In genomic region chr17:19534562-19535149, GRCh38 we compare ENCODE assay signal across 8 cellular contexts. TPM values are rescaled to one million over a fixed set of nuclear protein-coding genes. Genes with fewer than 3 reads are reported as not detected.
A peak's percentile ranks its signal among the peaks of the same experiment; 100 is the strongest.
DNase-seq lines count a peak whose midpoint lies in the region; ATAC-seq and TF ChIP-seq lines count a peak whose summit lies in the region.

No MANE protein-coding gene starts in this region.

- no peak overlapping the region for H3K27ac ChIP-seq in BLaER1 treated with 17β-estradiol and CSF1 and Interleukin-3, amounts not matched to agents 10 nM and 100 nM
- no peak overlapping the region for H3K27ac ChIP-seq in neutrophil

- peaks cover 0 to 39% (median 12%) of the 10 kb centered on the region in 11 experiments; a peak in 13 of 22 replicates for H4K20me1 ChIP-seq in BLaER1 treated with 17β-estradiol and CSF1 and Interleukin-3, amounts not matched to agents 10 nM and 100 nM

- peak overlapping the region; percentile 49 to 74 for H3K4me3 Mint-ChIP-seq in effector memory CD8-positive, alpha-beta T cell

- peaks cover 60 to 73% (median 65%) of the 10 kb centered on the region in 11 experiments for H3K27me3 ChIP-seq in BLaER1 treated with 17β-estradiol and CSF1 and Interleukin-3, amounts not matched to agents 10 nM and 100 nM
- no peaks in the 10 kb centered on the region for H3K27me3 ChIP-seq in MG63
- peaks cover 40% of the 10 kb centered on the region for H3K27me3 ChIP-seq in neutrophil

- no peaks in the 10 kb centered on the region for H3K9me3 ChIP-seq in BLaER1 treated with 17β-estradiol and CSF1 and Interleukin-3, amounts not matched to agents 10 nM and 100 nM (replicated peaks in 1 of 11)
- H3K9me3 ChIP-seq in MG63 (no peaks in the 10 kb centered on the region), neutrophil (no peaks in the 10 kb centered on the region)

- peak overlapping the region; percentile 79 to 93 (median 89) for H3K4me2 ChIP-seq in BLaER1 treated with 17β-estradiol and CSF1 and Interleukin-3, amounts not matched to agents 10 nM and 100 nM

- no peaks in the 10 kb centered on the region for H3K9me3 Mint-ChIP-seq in effector memory CD8-positive, alpha-beta T cell

- DNase-seq in MG63 (no peak), NCI-H526 treated with DMSO at 0.1 percent for 48 hours (lab: John Stamatoyannopoulos, UW) (no peak), NCI-H1417 (lab: John Stamatoyannopoulos, UW) (no peak), GOT3 (lab: John Stamatoyannopoulos, UW) (no peak), DMS 273 treated with DMSO at 0.1 percent for 48 hours (lab: John Stamatoyannopoulos, UW) (no peak)
- no peak for DNase-seq in effector memory CD8-positive, alpha-beta T cell

- no peaks in the 10 kb centered on the region for H3K36me3 Mint-ChIP-seq in effector memory CD8-positive, alpha-beta T cell (ENCODE audit: insufficient read depth)

- no peak for TF ChIP-seq CTCF in neutrophil (IDR thresholded peaks at IDR 0.05)

- H3K4me3 ChIP-seq in BLaER1 treated with 17β-estradiol and CSF1 and Interleukin-3, amounts not matched to agents 10 nM and 100 nM: peak overlapping the region; percentile 45 to 69 (median 53); a peak in 18 of 20 replicates
- H3K4me3 ChIP-seq in MG63: peak overlapping the region; percentile 65
- H3K4me3 ChIP-seq in neutrophil (ENCODE audit: low read depth in 1 of 2, low read length in 1 of 2): peak overlapping the region; percentile 48 to 59

- peak overlapping the region in 1 of 11 experiments; percentile 54; a peak in 1 of 22 replicates for H3K9ac ChIP-seq in BLaER1 treated with 17β-estradiol and CSF1 and Interleukin-3, amounts not matched to agents 10 nM and 100 nM

- H3K4me1 ChIP-seq in BLaER1 treated with 17β-estradiol and CSF1 and Interleukin-3, amounts not matched to agents 10 nM and 100 nM: peaks cover 15 to 47% (median 31%) of the 10 kb centered on the region in 10 experiments
- peaks cover 26 to 27% of the 10 kb centered on the region in 2 experiments for H3K4me1 ChIP-seq in neutrophil (ENCODE audit: control insufficient read depth in 1 of 2, insufficient read depth in 1 of 2, low read depth in 1 of 2, low read length in 1 of 2)

- peak; percentile 14 for ATAC-seq in effector memory CD8-positive, alpha-beta T cell (replicated peaks)

- no peak overlapping the region for H3K27ac Mint-ChIP-seq in effector memory CD8-positive, alpha-beta T cell

- H3K4me1 Mint-ChIP-seq in effector memory CD8-positive, alpha-beta T cell (ENCODE audit: low read depth in 2 of 2): peaks cover 4 to 10% of the 10 kb centered on the region in 2 donors

- no peaks in the 10 kb centered on the region for H3K36me3 ChIP-seq in BLaER1 treated with 17β-estradiol and CSF1 and Interleukin-3, amounts not matched to agents 10 nM and 100 nM
- H3K36me3 ChIP-seq in MG63: no peaks in the 10 kb centered on the region
- H3K36me3 ChIP-seq in neutrophil: no peaks in the 10 kb centered on the region

- H3K27me3 Mint-ChIP-seq in effector memory CD8-positive, alpha-beta T cell: peaks cover 46 to 57% of the 10 kb centered on the region in 2 donors

RNA-seq across cellular contexts. Expression of gene SLC47A1, which starts 1.0 kb away (rescaled TPM):
- 8.1 and 12.0 TPM in 2 replicates for total RNA-seq in MG63 (2014; rRNA removed; shearing (Covaris generic); ENCODE audit: low replicate concordance)
